In genomic region chr6:78867020-78867369, GRCh38 we compare ENCODE assay signal across 8 cellular contexts. TPM values are rescaled to one million over a fixed set of nuclear protein-coding genes. Genes with fewer than 3 reads are reported as not detected.
DNase-seq lines count a peak whose midpoint lies in the region; ATAC-seq, FAIRE-seq and TF ChIP-seq lines count a peak whose summit lies in the region.

No MANE protein-coding gene starts in this region.

- peak overlapping the region; percentile 95 for H3K27ac Mint-ChIP-seq in activated naive CD8-positive, alpha-beta T cell treated with anti-CD3 and anti-CD28 coated beads, Interleukin-2, amount 50 U/mL, for 24 hours

- no peak for TF ChIP-seq POLR2A in A549 (IDR thresholded peaks at IDR 0.05; ENCODE audit: low read length)
- no peak for TF ChIP-seq POLR2A in suprapubic skin (IDR thresholded peaks at IDR 0.05)

- H3K4me3 ChIP-seq in A549: peak overlapping the region; percentile 95
- H3K4me3 ChIP-seq in kidney (ENCODE audit: low read length in 2 of 2): peak overlapping the region; percentile 91 to 99
- peak overlapping the region; percentile 97 for H3K4me3 ChIP-seq in suprapubic skin

- H3K9me3 Mint-ChIP-seq in activated naive CD8-positive, alpha-beta T cell treated with anti-CD3 and anti-CD28 coated beads, Interleukin-2, amount 50 U/mL, for 24 hours: no peaks in the 10 kb centered on the region

- peak overlapping the region; percentile 98 for H3K4me3 Mint-ChIP-seq in activated naive CD8-positive, alpha-beta T cell treated with anti-CD3 and anti-CD28 coated beads, Interleukin-2, amount 50 U/mL, for 24 hours

- no peaks in the 10 kb centered on the region for H3K27me3 Mint-ChIP-seq in activated naive CD8-positive, alpha-beta T cell treated with anti-CD3 and anti-CD28 coated beads, Interleukin-2, amount 50 U/mL, for 24 hours

- CTCF ChIA-PET in A549 (lab: Yijun Ruan, JAX): interaction anchor here (0.8 kb wide), 1 partner anchor 11 kb away, joined by 3 read pairs; no protein-coding TSS in a partner anchor

- H3K4me2 ChIP-seq in A549: peak overlapping the region; percentile 75

- TF ChIP-seq EP300 in A549 (IDR thresholded peaks at IDR 0.05): no peak
- TF ChIP-seq EP300 in suprapubic skin (IDR thresholded peaks at IDR 0.05): no peak

- H3K36me3 ChIP-seq in kidney (ENCODE audit: control insufficient read depth in 1 of 2, insufficient read depth in 2 of 2, low read length in 2 of 2) (no peaks in the 10 kb centered on the region), suprapubic skin (no peaks in the 10 kb centered on the region)

- peaks cover 16% of the 10 kb centered on the region for H3K4me1 Mint-ChIP-seq in activated naive CD8-positive, alpha-beta T cell treated with anti-CD3 and anti-CD28 coated beads, Interleukin-2, amount 50 U/mL, for 24 hours

- peak; percentile 72 to 78 for ATAC-seq in A549
- ATAC-seq in GM19043 (IDR thresholded peaks at IDR 0.05; ENCODE audit: low read depth, unreplicated experiment): peak; percentile 29
- ATAC-seq in HG03175 (IDR thresholded peaks at IDR 0.05; ENCODE audit: unreplicated experiment): peak; percentile 33
- ATAC-seq in activated naive CD8-positive, alpha-beta T cell treated with anti-CD3 and anti-CD28 coated beads, Interleukin-2, amount 50 U/mL, for 24 hours: peak; percentile 20

- intact Hi-C loops in kidney (cut with DNase I): no loop called here

- H3K9ac ChIP-seq in kidney (ENCODE audit: low read length in 2 of 2): peak overlapping the region; percentile 46 to 87

- FAIRE-seq in A549 (lab: Jason Lieb, UNC): no peak
- FAIRE-seq in kidney (lab: Jason Lieb, UNC): no peak

- TF ChIP-seq CTCF in A549 (IDR thresholded peaks at IDR 0.05) (no peak), kidney (IDR thresholded peaks at IDR 0.05; ENCODE audit: borderline replicate concordance, extremely low read depth, insufficient read depth) (no peak), suprapubic skin (IDR thresholded peaks at IDR 0.05) (no peak)

- peaks cover 2% of the 10 kb centered on the region; the same call in 1 of the 3 replicates for H3K4me1 ChIP-seq in A549
- H3K4me1 ChIP-seq in kidney (ENCODE audit: control insufficient read depth in 1 of 2, insufficient read depth in 1 of 2, low read depth in 1 of 2, low read length in 2 of 2): peaks cover 0 to 8% of the 10 kb centered on the region in 2 donors
- peaks cover 19% of the 10 kb centered on the region for H3K4me1 ChIP-seq in suprapubic skin

- H3K9me3 ChIP-seq in A549 (no peaks in the 10 kb centered on the region), kidney (ENCODE audit: control insufficient read depth in 1 of 2, low read length in 2 of 2) (no peaks in the 10 kb centered on the region), suprapubic skin (no peaks in the 10 kb centered on the region)

- DNase-seq in A549 (ENCODE audit: low read depth in 1 of 2, low spot score in 1 of 2) (peak in 1 of 2 experiments; percentile 21), kidney (no peak), suprapubic skin (ENCODE audit: low spot score in 2 of 2) (no peak), NCI-H446 (lab: John Stamatoyannopoulos, UW) (no peak), dermis blood vessel endothelial cell (no peak)
- no peak for DNase-seq in activated naive CD8-positive, alpha-beta T cell treated with anti-CD3 and anti-CD28 coated beads, Interleukin-2, amount 50 U/mL, for 24 hours

- H3K27ac ChIP-seq in A549: peak overlapping the region; percentile 87 to 89
- H3K27ac ChIP-seq in kidney (ENCODE audit: low read depth in 2 of 2, low read length in 2 of 2): no peak overlapping the region
- peak overlapping the region; percentile 45 for H3K27ac ChIP-seq in suprapubic skin

- no peaks in the 10 kb centered on the region for H3K36me3 Mint-ChIP-seq in activated naive CD8-positive, alpha-beta T cell treated with anti-CD3 and anti-CD28 coated beads, Interleukin-2, amount 50 U/mL, for 24 hours (ENCODE audit: low read depth)

- 2% methylated on average over 13 of the region's 13 CpGs for WGBS in A549 (ENCODE audit: missing lambda C conversion rate)
- WGBS in suprapubic skin: under 1% methylated on average over 13 of the region's 13 CpGs

- no peaks in the 10 kb centered on the region for H3K27me3 ChIP-seq in suprapubic skin

- TF ChIP-seq RAD21 in A549 (conservative IDR thresholded peaks at IDR 0.05 in 1 of 2, IDR thresholded peaks at IDR 0.05 in 1 of 2): no peak

- POLR2A ChIA-PET in A549 (lab: Yijun Ruan, JAX): interaction anchor here (0.6 to 0.7 kb wide), 2 partner anchors 211 to 221 kb away, joined by 3 read pairs; partner anchors contain the start of gene PHIP

TF ChIP-seq in A549, 52 proteins besides CTCF, POLR2A, EP300 and RAD21:
- TF ChIP-seq FOXS1 (CRISPR knock-in tag; IDR thresholded peaks at IDR 0.05) (no peak), MAX (IDR thresholded peaks at IDR 0.05) (no peak), NR3C1 (IDR thresholded peaks at IDR 0.05) (no peak), FOSB (CRISPR knock-in tag; IDR thresholded peaks at IDR 0.05) (no peak), HOXB5 (CRISPR knock-in tag; IDR thresholded peaks at IDR 0.05) (no peak), JUNB (IDR thresholded peaks at IDR 0.05) (no peak), E2F6 (IDR thresholded peaks at IDR 0.05; ENCODE audit: borderline replicate concordance, low read depth) (no peak), HEYL (CRISPR knock-in tag; IDR thresholded peaks at IDR 0.05) (no peak), REST (IDR thresholded peaks at IDR 0.05) (no peak), PBX3 (IDR thresholded peaks at IDR 0.05) (no peak), HMGXB4 (CRISPR knock-in tag; IDR thresholded peaks at IDR 0.05; ENCODE audit: borderline replicate concordance) (no peak)

RNA-seq across cellular contexts. Expression of gene IRAK1BP1, which starts 0.4 kb away (rescaled TPM):
- 2.3 and 2.6 TPM in 2 replicates for polyA plus RNA-seq in A549 (2011; rRNA removed)
- polyA plus RNA-seq in A549 (2012; cell fraction: cytosol; rRNA removed): 0.57 and 0.65 TPM in 2 replicates
- polyA plus RNA-seq in A549 (2012; cell fraction: nucleus; rRNA removed): 0.49 and 0.53 TPM in 2 replicates
- polyA plus RNA-seq in A549 (2017; fragmentation: RNase III; extraction: RNeasy Plus Mini Kit Qiagen cat#74134 plus additional on column Dnase treatment): 0.92 to 1.0 TPM (median 0.97 TPM) in 3 replicates
- polyA minus RNA-seq in A549 (2011; rRNA and poly(A)+ RNA removed): 2.5 and 3.4 TPM in 2 replicates
- 6.6 TPM for total RNA-seq in kidney
- polyA plus RNA-seq in kidney (ENCODE audit: insufficient read depth, low read depth, low replicate concordance): 6.1 TPM
- total RNA-seq in suprapubic skin: 1 to 10 TPM; 3.4 to 5.0 (median 4.0) TPM
- 2.7 and 3.3 TPM in 2 replicates for total RNA-seq in dermis blood vessel endothelial cell

Comparison
In these comparisons a context has a peak if more than half of its experiments do, and no peak if none do; other contexts are left out.
1. ATAC-seq: peak in every context shown above with its lines; median percentile 75 in A549; 33 in HG03175; 29 in GM19043; 20 in activated naive CD8-positive, alpha-beta T cell treated with anti-CD3 and anti-CD28 coated beads, Interleukin-2, amount 50 U/mL, for 24 hours.
2. H3K27ac ChIP-seq: peak in A549 (2 of 2) and suprapubic skin (single experiment); none in kidney (0 of 2).
3. Peak in every context shown above with its lines, with median percentiles within 50 percentile points of each other: H3K4me3 ChIP-seq.